ENCODE assay signal across 31 cellular contexts in the genomic region with DNA sequence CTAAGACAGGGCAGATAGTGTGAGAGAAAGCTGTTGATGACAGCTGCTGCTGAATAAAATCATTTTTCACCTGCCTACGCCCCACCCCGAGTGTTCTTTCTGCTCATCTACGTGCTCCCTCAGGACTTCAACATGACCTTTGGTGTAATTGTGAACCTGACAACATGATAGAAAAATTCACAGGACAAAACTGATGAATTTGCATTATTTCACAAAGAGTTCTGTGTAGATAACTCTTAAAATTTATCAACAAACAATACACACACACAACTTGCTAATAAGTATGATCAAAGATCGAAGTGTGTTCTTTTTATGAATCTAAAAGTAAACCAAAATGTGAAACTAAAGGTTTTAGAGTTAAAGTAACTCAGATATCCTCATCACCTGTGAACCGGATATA.
"Had no signal": no experiment of that assay in that cellular context is flagged by ENCODE, and none has a peak within 500 bp of the region (broad histone marks: within the 10 kb centered on the region; RNA-seq: fewer than 3 reads in every experiment).

No MANE protein-coding gene starts in this region.

- H3K4me3 Mint-ChIP-seq: activated CD4-positive, alpha-beta memory T cell treated with anti-CD3 and anti-CD28 coated beads, Interleukin-2, amount 10 ng/mL, durations not matched to agents 7 days and 5 days; activated naive CD8-positive, alpha-beta T cell treated with anti-CD3 and anti-CD28 coated beads for 36 hours; activated T-cell treated with anti-CD3 and anti-CD28 coated beads, Interleukin-2, amount 50 U/mL, for 72 hours; activated T-helper 17 cell treated with anti-CD3 and anti-CD28 coated beads, Interleukin-2, amount 50 U/mL, for 72 hours; central memory CD8-positive, alpha-beta T cell had no signal

- DNase-seq: activated CD4-positive, alpha-beta memory T cell treated with anti-CD3 and anti-CD28 coated beads, Interleukin-2, amount 10 ng/mL, durations not matched to agents 7 days and 5 days; activated CD4-positive, alpha-beta T cell treated with anti-CD3 and anti-CD28 coated beads for 1 hour; activated CD4-positive, alpha-beta T cell treated with anti-CD3 and anti-CD28 coated beads for 48 hours; activated CD4-positive, CD25-positive, alpha-beta regulatory T cell; activated CD8-positive, alpha-beta memory T cell treated with anti-CD3 and anti-CD28 coated beads for 24 hours; activated effector memory CD4-positive, alpha-beta T cell treated with anti-CD3 and anti-CD28 coated beads, Interleukin-2, amount 50 U/mL, for 16 hours; activated naive CD4-positive, alpha-beta T cell; activated naive CD4-positive, alpha-beta T cell treated with anti-CD3 and anti-CD28 coated beads, Interleukin-2, amount 50 U/mL, for 16 hours; activated naive CD8-positive, alpha-beta T cell treated with anti-CD3 and anti-CD28 coated beads for 36 hours; activated T-cell treated with anti-CD3 and anti-CD28 coated beads, Interleukin-2, amount 50 U/mL, for 1 hour; activated T-cell treated with anti-CD3 and anti-CD28 coated beads, Interleukin-2, amount 50 U/mL, for 72 hours; amniotic stem cell; aorta; brain microvascular endothelial cell; NCI-H1092 treated with DMSO at 0.1 percent for 48 hours; NCI-H1417; NCI-H187 treated with DMSO at 0.1 percent for 48 hours; NCI-H2081; NCI-H345; NCI-H524 treated with DMSO at 0.1 percent for 48 hours; NCI-H748 treated with DMSO at 0.1 percent for 48 hours; NK-92 treated with Interleukin-12 subunit alpha and Interleukin-12 subunit beta, amount 100 ng/mL, for 24 hours; PC-9; SIG-M5; T1000; WERI-Rb-1 had no signal

- H3K36me3 Mint-ChIP-seq: activated naive CD8-positive, alpha-beta T cell treated with anti-CD3 and anti-CD28 coated beads for 36 hours had no signal

- H3K27ac ChIP-seq: brain microvascular endothelial cell, PC-9, RWPE1, WERI-Rb-1 had no signal

- H3K4me1 Mint-ChIP-seq: activated CD4-positive, alpha-beta memory T cell treated with anti-CD3 and anti-CD28 coated beads, Interleukin-2, amount 10 ng/mL, durations not matched to agents 7 days and 5 days; activated naive CD8-positive, alpha-beta T cell treated with anti-CD3 and anti-CD28 coated beads for 36 hours; activated T-helper 17 cell treated with anti-CD3 and anti-CD28 coated beads, Interleukin-2, amount 50 U/mL, for 72 hours; central memory CD8-positive, alpha-beta T cell had no signal

- H3K27me3 ChIP-seq: brain microvascular endothelial cell had no signal

- FAIRE-seq: RCC 7860 had no signal

- H3K4me3 ChIP-seq: PC-9 had no signal

- H3K9me3 Mint-ChIP-seq: central memory CD8-positive, alpha-beta T cell had no signal

- H3K27me3 Mint-ChIP-seq: activated CD4-positive, alpha-beta memory T cell treated with anti-CD3 and anti-CD28 coated beads, Interleukin-2, amount 10 ng/mL, durations not matched to agents 7 days and 5 days; activated naive CD8-positive, alpha-beta T cell treated with anti-CD3 and anti-CD28 coated beads for 36 hours; activated T-helper 17 cell treated with anti-CD3 and anti-CD28 coated beads, Interleukin-2, amount 50 U/mL, for 72 hours; central memory CD8-positive, alpha-beta T cell had no signal

- H3K36me3 ChIP-seq: brain microvascular endothelial cell, WERI-Rb-1 had no signal

- H3K4me2 ChIP-seq: PC-9 had no signal

- H3K27ac Mint-ChIP-seq: activated CD4-positive, alpha-beta memory T cell treated with anti-CD3 and anti-CD28 coated beads, Interleukin-2, amount 10 ng/mL, durations not matched to agents 7 days and 5 days; activated naive CD8-positive, alpha-beta T cell treated with anti-CD3 and anti-CD28 coated beads for 36 hours; activated T-cell treated with anti-CD3 and anti-CD28 coated beads, Interleukin-2, amount 50 U/mL, for 72 hours; activated T-helper 17 cell treated with anti-CD3 and anti-CD28 coated beads, Interleukin-2, amount 50 U/mL, for 72 hours had no signal

- H2AFZ ChIP-seq: PC-9 had no signal

- ATAC-seq: activated T-cell treated with anti-CD3 and anti-CD28 coated beads, Interleukin-2, amount 50 U/mL, for 72 hours; activated T-helper 17 cell treated with anti-CD3 and anti-CD28 coated beads, Interleukin-2, amount 50 U/mL, for 72 hours; Right ventricle myocardium inferior had no signal
